ENCODE assay signal across 20 cellular contexts in genomic region chr17:48629411-48629759, GRCh38. TPM values are rescaled to one million over a fixed set of nuclear protein-coding genes. Genes with fewer than 3 reads are reported as not detected.
A peak's percentile ranks its signal among the peaks of the same experiment; 100 is the strongest.
DNase-seq lines count a peak whose midpoint lies in the region; ATAC-seq, FAIRE-seq and TF ChIP-seq lines count a peak whose summit lies in the region.
"Had no signal": no experiment of that assay in that cellular context is flagged by ENCODE, and none has a peak within 500 bp of the region (broad histone marks: within the 10 kb centered on the region; RNA-seq: fewer than 3 reads in every experiment).

No MANE protein-coding gene starts in this region.

- no peak for TF ChIP-seq EP300 in gastroesophageal sphincter (IDR thresholded peaks at IDR 0.05)

- in situ Hi-C loops in Panc1 (cut with HindIII; ENCODE audit: low pct_unique_long_range_greater_than_20kb, low sequenced_read_pairs) = no loop called here

- no peak overlapping the region for H3K4me3 ChIP-seq in Panc1 (ENCODE audit: low read depth in 2 of 2, low read length in 2 of 2)
- no peak overlapping the region for H3K4me3 ChIP-seq in body of pancreas
- H3K4me3 ChIP-seq in gastroesophageal sphincter = no peak overlapping the region
- H3K4me3 ChIP-seq: BLaER1, PC-9, SJCRH30 had no signal

- 0 out of 2 replicates have a peak, but pooled peaks cover 3% of the 10 kb centered on the region for H3K36me3 ChIP-seq in Panc1 (ENCODE audit: control insufficient read depth, insufficient read depth, low read length)
- H3K36me3 ChIP-seq in body of pancreas (replicated peaks in 1 of 2; ENCODE audit: insufficient read depth in 1 of 2, low read depth in 2 of 2) = no peaks in the 10 kb centered on the region
- no peaks in the 10 kb centered on the region for H3K36me3 ChIP-seq in gastroesophageal sphincter
- H3K36me3 ChIP-seq: BLaER1, SJCRH30 had no signal

- no peak for FAIRE-seq in GM12892 (lab: Jason Lieb, UNC)
- FAIRE-seq: D721Med had no signal

- POLR2A ChIA-PET in Panc1 (lab: Charles Lee) = no interaction called here

- intact Hi-C loops in Panc1 (cut with micrococcal nuclease; ENCODE audit: unreplicated experiment) = no loop called here
- intact Hi-C loops in posterior vena cava (cut with DNase I) = no loop called here
- intact Hi-C loops in body of pancreas (cut with DNase I) = loop anchor here (10.0 kb wide), 1 partner anchor 475 kb away; no protein-coding TSS in a partner anchor

- BruUV-seq in Panc1 (replicated peaks; lab: Mats Ljungman, UMichigan) = no TSS peak

- TF ChIP-seq POLR2A in GM12892 (IDR thresholded peaks at IDR 0.05; ENCODE audit: low read depth, low read length) = no peak
- no peak for TF ChIP-seq POLR2A in body of pancreas (IDR thresholded peaks at IDR 0.05)
- no peak for TF ChIP-seq POLR2A in gastroesophageal sphincter (IDR thresholded peaks at IDR 0.05)

- H3K27me3 ChIP-seq in Panc1 (ENCODE audit: control insufficient read depth, insufficient read depth, low read length) (no peaks in the 10 kb centered on the region), body of pancreas (peaks cover 0 to 84% of the 10 kb centered on the region in 2 donors), gastroesophageal sphincter (peaks cover 100% of the 10 kb centered on the region)

- peaks cover 36% of the 10 kb centered on the region for H3K4me1 ChIP-seq in Panc1 (ENCODE audit: control insufficient read depth, insufficient read depth, low read length)
- peaks cover 23% of the 10 kb centered on the region for H3K4me1 ChIP-seq in body of pancreas
- peaks cover 0 to 37% (median 23%) of the 10 kb centered on the region in 3 donors for H3K4me1 ChIP-seq in gastroesophageal sphincter
- H3K4me1 ChIP-seq: SJCRH30 had no signal

- ATAC-seq in Panc1 = no peak
- ATAC-seq in HG03045 (IDR thresholded peaks at IDR 0.05; ENCODE audit: unreplicated experiment) = no peak
- ATAC-seq in body of pancreas = no peak
- no peak for ATAC-seq in gastroesophageal sphincter
- ATAC-seq: CD8-positive, alpha-beta T cell had no signal

- DNase-seq in ELF-1 (ENCODE audit: low read depth, low spot score) (peak; percentile 8), Panc1 (ENCODE audit: low read depth, low spot score) (no peak), left kidney (ENCODE audit: low read depth, low spot score) (peak; percentile 7), posterior vena cava (ENCODE audit: low spot score) (peak; percentile 38), GM12892 (ENCODE audit: insufficient read length) (no peak), body of pancreas (no peak)
- DNase-seq: CD8-positive, alpha-beta T cell; DMS79; HFFc6; NCI-H1417 treated with DMSO at 0.1 percent for 48 hours; NCI-H2029; NCI-H345; NCI-H524 treated with DMSO at 0.1 percent for 48 hours; PC-9; SJCRH30 had no signal

- TF ChIP-seq CTCF in Panc1 (IDR thresholded peaks at IDR 0.05) (no peak), body of pancreas (IDR thresholded peaks at IDR 0.05) (no peak), gastroesophageal sphincter (IDR thresholded peaks at IDR 0.05) (no peak)

- peak overlapping the region; percentile 57; the same call in 1 of the 2 replicates for H3K27ac ChIP-seq in Panc1 (ENCODE audit: low read length)
- no peak overlapping the region for H3K27ac ChIP-seq in body of pancreas
- H3K27ac ChIP-seq in gastroesophageal sphincter = no peak overlapping the region
- H3K27ac ChIP-seq: BLaER1, KMS-11, PC-9, SJCRH30 had no signal

- CTCF ChIA-PET in Panc1 (lab: Charles Lee) = no interaction called here

- no peaks in the 10 kb centered on the region for H3K9me3 ChIP-seq in Panc1 (ENCODE audit: control insufficient read depth, insufficient read depth, low read depth, low read length)
- H3K9me3 ChIP-seq in body of pancreas = no peaks in the 10 kb centered on the region
- H3K9me3 ChIP-seq in gastroesophageal sphincter = peaks cover 0 to 4% (median 0%) of the 10 kb centered on the region in 3 donors
- H3K9me3 ChIP-seq: BLaER1, SJCRH30 had no signal

- WGBS in body of pancreas, 2 donors = 15 to 30% methylated on average over 5 of the region's 5 CpGs
- WGBS in gastroesophageal sphincter (ENCODE audit: low coverage in 1 of 2), 2 donors = 8 to 16% methylated on average over 2 to 3 of the region's 5 CpGs

RNA-seq across cellular contexts. Expression of gene HOXB9, which starts 3.2 kb away (rescaled TPM):
- total RNA-seq in Panc1 (2021; ENCODE audit: unreplicated experiment) = 65.9 TPM
- 83.0 TPM for polyA plus RNA-seq in Panc1 (2012; ENCODE audit: insufficient read length)
- under 1 TPM in 1 of 2 donors, not detected in 1; 0.24 TPM for total RNA-seq in posterior vena cava
- polyA plus RNA-seq in GM12892 (2012; ENCODE audit: missing spikeins) = 0.38 TPM
- total RNA-seq in body of pancreas = not detected
- not detected for total RNA-seq in gastroesophageal sphincter
- total RNA-seq: CD8-positive, alpha-beta T cell; HFFc6 had no signal

RNA-seq across cellular contexts. Expression of gene HOXB8, which starts 14.3 kb away (rescaled TPM):
- total RNA-seq in Panc1 (2021; ENCODE audit: unreplicated experiment) (45.9 TPM), posterior vena cava (under 1 TPM; 0.19 to 0.93 TPM), body of pancreas (not detected), gastroesophageal sphincter (1 to 10 TPM in 1 of 4 donors, under 1 TPM in 1, not detected in 2; 0.27 to 3.9 TPM)
- 47.8 TPM for polyA plus RNA-seq in Panc1 (2012; ENCODE audit: insufficient read length)
- polyA plus RNA-seq in GM12892 (2012; ENCODE audit: missing spikeins) = not detected
- total RNA-seq: CD8-positive, alpha-beta T cell; HFFc6 had no signal

RNA-seq across cellular contexts. Expression of gene HOXB7, which starts 18.6 kb away (rescaled TPM):
- total RNA-seq in Panc1 (2021; ENCODE audit: unreplicated experiment) (44.0 TPM), posterior vena cava (10 to 100 TPM in 1 of 2 donors, 1 to 10 TPM in 1; 8.0 to 11.1 TPM), body of pancreas (under 1 TPM in 1 of 2 donors, not detected in 1; 0.52 TPM), gastroesophageal sphincter (1 to 10 TPM in 3 of 4 donors, under 1 TPM in 1; 0.78 to 8.9 (median 3.0) TPM)
- 36.5 TPM for polyA plus RNA-seq in Panc1 (2012; ENCODE audit: insufficient read length)
- polyA plus RNA-seq in GM12892 (2012; ENCODE audit: missing spikeins) = 4.1 TPM
- total RNA-seq: HFFc6 had no signal

RNA-seq across cellular contexts. Expression of gene HOXB6, which starts 24.6 kb away (rescaled TPM):
- total RNA-seq in Panc1 (2021; ENCODE audit: unreplicated experiment) = 196 TPM
- 167 TPM for polyA plus RNA-seq in Panc1 (2012; ENCODE audit: insufficient read length)
- total RNA-seq in posterior vena cava = 1 to 10 TPM; 3.9 to 6.7 TPM
- polyA plus RNA-seq in GM12892 (2012; ENCODE audit: missing spikeins) = not detected
- 1 to 10 TPM; 2.1 to 2.6 TPM for total RNA-seq in body of pancreas
- 10 to 100 TPM in 1 of 4 donors, 1 to 10 TPM in 3; 4.9 to 40.1 (median 5.1) TPM for total RNA-seq in gastroesophageal sphincter
- total RNA-seq: HFFc6 had no signal

RNA-seq across cellular contexts. Expression of gene HOXB5, which starts 35.8 kb away (rescaled TPM):
- total RNA-seq in Panc1 (2021; ENCODE audit: unreplicated experiment) = 67.2 TPM
- 64.4 TPM for polyA plus RNA-seq in Panc1 (2012; ENCODE audit: insufficient read length)
- 1 to 10 TPM; 1.1 to 2.8 TPM for total RNA-seq in posterior vena cava
- polyA plus RNA-seq in GM12892 (2012; ENCODE audit: missing spikeins) = not detected
- under 1 TPM in 1 of 2 donors, not detected in 1; 0.99 TPM for total RNA-seq in body of pancreas
- 1 to 10 TPM in 3 of 4 donors, under 1 TPM in 1; 0.27 to 2.7 (median 1.4) TPM for total RNA-seq in gastroesophageal sphincter
- total RNA-seq: CD8-positive, alpha-beta T cell; HFFc6 had no signal

Comparison
In these comparisons a context has a peak if more than half of its experiments do, and no peak if none do; other contexts are left out.
1. DNase-seq: peak in ELF-1 (single experiment), left kidney (single experiment) and posterior vena cava (single experiment); none in Panc1 (single experiment), GM12892 (single experiment) and body of pancreas (0 of 4).
2. RNA of gene HOXB9, which starts 3.2 kb away (total RNA-seq): 65.9 TPM in Panc1 (single experiment); 0.24 TPM in posterior vena cava, not detected in body of pancreas and not detected in gastroesophageal sphincter; every median in the first group is over 10 times any median in the second.